9 cellular contexts compared by ENCODE assay signal in genomic region chr11:3866206-3866605, GRCh38. TPM values are rescaled to one million over a fixed set of nuclear protein-coding genes. Genes with fewer than 3 reads are reported as not detected.
DNase-seq lines count a peak whose midpoint lies in the region; ATAC-seq and TF ChIP-seq lines count a peak whose summit lies in the region.
"Had no signal": no experiment of that assay in that cellular context is flagged by ENCODE, and none has a peak within 500 bp of the region (broad histone marks: within the 10 kb centered on the region; RNA-seq: fewer than 3 reads in every experiment).

No MANE protein-coding gene starts in this region.

- no peak overlapping the region for H3K4me3 ChIP-seq in AG10803 (ENCODE audit: low read length)
- H3K4me3 ChIP-seq: Peyer's patch had no signal

- DNase-seq in AG10803 (ENCODE audit: low read depth) (peak; percentile 27), HFFc6 (no peak), WTC11 (ENCODE audit: low spot score) (no peak), left lobe of liver (ENCODE audit: low spot score) (peak; percentile 74), NCI-H2227 (lab: John Stamatoyannopoulos, UW; ENCODE audit: unreplicated experiment) (no peak), NCI-H1048 (lab: John Stamatoyannopoulos, UW) (no peak), DMS153 treated with DMSO at 0.1 percent for 48 hours (lab: John Stamatoyannopoulos, UW; ENCODE audit: unreplicated experiment) (no peak), cerebellar cortex (ENCODE audit: low spot score) (no peak)
- DNase-seq: Peyer's patch had no signal

- CTCF ChIA-PET in WTC11 (lab: Charles Lee): interaction anchor here (0.8 to 7.0 kb wide), 3 partner anchors 11 to 207 kb away, joined by 3 to 40 read pairs (median 6); partner anchors contain the start of gene STIM1

- H3K36me3 Mint-ChIP-seq in HFFc6 (ENCODE audit: low read depth) (no peaks in the 10 kb centered on the region), WTC11 (no peaks in the 10 kb centered on the region)

- peaks cover 43% of the 10 kb centered on the region for H3K4me1 Mint-ChIP-seq in HFFc6 (ENCODE audit: low read depth)
- H3K4me1 Mint-ChIP-seq in WTC11: peaks cover 21% of the 10 kb centered on the region

- peak overlapping the region; percentile 46 for H3K4me3 Mint-ChIP-seq in HFFc6
- H3K4me3 Mint-ChIP-seq in WTC11: no peak overlapping the region

- H3K9me3 Mint-ChIP-seq in HFFc6 (no peaks in the 10 kb centered on the region), WTC11 (no peaks in the 10 kb centered on the region)

- no peak for TF ChIP-seq CTCF in AG10803 (conservative IDR thresholded peaks at IDR 0.05; ENCODE audit: low read length)
- TF ChIP-seq CTCF in HFFc6 (IDR thresholded peaks at IDR 0.05): no peak
- TF ChIP-seq CTCF in WTC11 (IDR thresholded peaks at IDR 0.05): no peak

- peak overlapping the region; percentile 85 for H3K27ac Mint-ChIP-seq in HFFc6
- H3K27ac Mint-ChIP-seq in WTC11: 0 out of 2 replicates have a peak overlapping the region, but pooled peaks have one; percentile 0

- POLR2A ChIA-PET in WTC11 (lab: Charles Lee): interaction anchor here (0.6 to 1.6 kb wide), 2 partner anchors 27 to 159 kb away, joined by 3 read pairs; no protein-coding TSS in a partner anchor

- H3K27me3 Mint-ChIP-seq in HFFc6 (ENCODE audit: insufficient read depth): no peaks in the 10 kb centered on the region; the same call in 1 of the 2 replicates
- H3K27me3 Mint-ChIP-seq in WTC11 (ENCODE audit: low read depth): peaks cover 9% of the 10 kb centered on the region

- ATAC-seq in WTC11: peak; percentile 62
- peak; percentile 73 for ATAC-seq in left lobe of liver

TF ChIP-seq in WTC11, 78 proteins besides CTCF, POLR2A, EP300 and RAD21:
- TF ChIP-seq TEAD4 (CRISPR knock-in tag; IDR thresholded peaks at IDR 0.05): no peak

RNA-seq across cellular contexts. Expression of gene STIM1, which starts 10.7 kb away (rescaled TPM):
- 10 to 100 TPM; 27.6 to 33.1 (median 30.7) TPM for total RNA-seq in HFFc6 (2021; fragmentation: NEBNext Ultra II Directional; extraction: Animal tissue kit (Norgen Biotek cat#: 25700))
- 17.0 to 18.0 TPM (median 17.4 TPM) in 3 replicates for total RNA-seq in WTC11 (2021)
- 45.9 TPM for total RNA-seq in left lobe of liver

RNA-seq across cellular contexts. Expression of gene RHOG, which starts 25.4 kb away (rescaled TPM):
- total RNA-seq in HFFc6 (2021; fragmentation: NEBNext Ultra II Directional; extraction: Animal tissue kit (Norgen Biotek cat#: 25700)): 10 to 100 TPM; 57.8 to 72.3 (median 66.4) TPM
- total RNA-seq in WTC11 (2021) (28.8 to 33.6 TPM (median 28.8 TPM) in 3 replicates), left lobe of liver (15.5 TPM)

RNA-seq across cellular contexts. Expression of gene PGAP2, which starts 57.8 kb away (rescaled TPM):
- total RNA-seq in HFFc6 (2021; fragmentation: NEBNext Ultra II Directional; extraction: Animal tissue kit (Norgen Biotek cat#: 25700)): 10 to 100 TPM; 14.5 to 19.7 (median 17.1) TPM
- total RNA-seq in WTC11 (2021) (38.2 to 43.0 TPM (median 40.7 TPM) in 3 replicates), left lobe of liver (20.8 TPM)

Comparison
In these comparisons a context has a peak if more than half of its experiments do, and no peak if none do; other contexts are left out.
1. DNase-seq: peak in AG10803 (single experiment) and left lobe of liver (single experiment); none in HFFc6 (single experiment), WTC11 (single experiment), NCI-H2227 (single experiment), NCI-H1048 (single experiment), DMS153 treated with DMSO at 0.1 percent for 48 hours (single experiment) and cerebellar cortex (single experiment).